In the genomic region with DNA sequence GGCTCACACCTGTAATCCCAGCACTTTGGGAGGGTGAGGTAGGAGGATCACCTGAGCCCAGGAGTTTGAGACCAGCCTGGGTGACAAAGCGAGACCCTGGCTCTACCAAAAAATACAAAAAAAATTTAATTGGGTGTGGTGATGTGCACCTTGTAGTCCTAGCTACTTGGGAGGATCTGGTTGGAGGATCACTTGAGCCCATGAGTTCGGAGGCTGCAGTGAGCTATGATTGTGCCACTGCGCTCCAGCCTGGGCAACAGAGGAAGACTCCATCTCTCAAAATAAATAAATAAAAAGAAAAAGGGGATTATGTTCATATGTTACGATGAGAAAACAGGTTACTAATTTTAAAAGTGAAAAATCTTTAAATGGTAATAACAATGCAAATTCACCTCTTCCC, we compare ENCODE assay signal across 9 cellular contexts. TPM values are rescaled to one million over a fixed set of nuclear protein-coding genes. Genes with fewer than 3 reads are reported as not detected.
DNase-seq lines count a peak whose midpoint lies in the region; TF ChIP-seq lines count a peak whose summit lies in the region.
"Had no signal": no experiment of that assay in that cellular context is flagged by ENCODE, and none has a peak within 500 bp of the region (broad histone marks: within the 10 kb centered on the region; RNA-seq: fewer than 3 reads in every experiment).

No MANE protein-coding gene starts in this region.

- DNase-seq in RPMI8226 (peak; percentile 42), epithelial cell of proximal tubule (ENCODE audit: low read depth) (no peak), NCI-H1092 (lab: John Stamatoyannopoulos, UW) (no peak), NCI-H1694 treated with DMSO at 0.1 percent for 48 hours (lab: John Stamatoyannopoulos, UW) (no peak), NOMO-1 treated with dmso at 0.1 percent for 144 hours (lab: John Stamatoyannopoulos, UW; ENCODE audit: unreplicated experiment) (no peak)
- no peak for DNase-seq in NK-92 treated with Interleukin-12 subunit alpha and Interleukin-12 subunit beta, amount 100 ng/mL, for 24 hours (lab: John Stamatoyannopoulos, UW)
- DNase-seq: NCI-H1417 treated with DMSO at 0.1 percent for 48 hours had no signal

- TF ChIP-seq CTCF in GM12875 (IDR thresholded peaks at IDR 0.05; ENCODE audit: borderline replicate concordance, insufficient read depth, low read depth, low read length) (no peak), epithelial cell of proximal tubule (conservative IDR thresholded peaks at IDR 0.05; ENCODE audit: low read depth, low read length) (no peak)

- H3K27ac ChIP-seq in skeletal muscle tissue (ENCODE audit: low read depth, low read length), result no peak overlapping the region

- no peak overlapping the region for H3K9ac ChIP-seq in skeletal muscle tissue (ENCODE audit: low read depth in 1 of 3, low read length in 3 of 3)

- no peaks in the 10 kb centered on the region for H3K9me3 ChIP-seq in skeletal muscle tissue (ENCODE audit: control insufficient read depth in 3 of 3, low read length in 3 of 3)

- peaks cover 0 to 7% (median 4%) of the 10 kb centered on the region in 3 donors for H3K27me3 ChIP-seq in skeletal muscle tissue (ENCODE audit: control insufficient read depth in 3 of 3, insufficient read depth in 3 of 3, low read length in 3 of 3)

- H3K4me3 ChIP-seq in GM12875 (ENCODE audit: low read depth, low read length), result peak overlapping the region; percentile 71
- H3K4me3 ChIP-seq in epithelial cell of proximal tubule (ENCODE audit: low read depth, low read length), result peak overlapping the region; percentile 93
- peak overlapping the region in 2 of 3 donors; percentile 80 to 84 for H3K4me3 ChIP-seq in skeletal muscle tissue (ENCODE audit: low read length in 3 of 3)

- no peaks in the 10 kb centered on the region for H3K36me3 ChIP-seq in skeletal muscle tissue (ENCODE audit: control insufficient read depth in 3 of 3, insufficient read depth in 3 of 3, low read length in 3 of 3)

- H3K4me1 ChIP-seq in skeletal muscle tissue (ENCODE audit: control insufficient read depth in 3 of 3, insufficient read depth in 3 of 3, low read length in 3 of 3), result peaks cover 8 to 13% (median 8%) of the 10 kb centered on the region in 3 donors

RNA-seq across cellular contexts. Expression of a gene that starts 1.0 kb away (rescaled TPM):
- total RNA-seq in epithelial cell of proximal tubule, result 16.9 and 19.6 TPM in 2 replicates
- 3.7 TPM for total RNA-seq in skeletal muscle tissue

RNA-seq across cellular contexts. Expression of a gene that starts 33.0 kb away (rescaled TPM):
- total RNA-seq in epithelial cell of proximal tubule (29.1 and 49.3 TPM in 2 replicates), skeletal muscle tissue (17.7 TPM)
